In the genomic region with DNA sequence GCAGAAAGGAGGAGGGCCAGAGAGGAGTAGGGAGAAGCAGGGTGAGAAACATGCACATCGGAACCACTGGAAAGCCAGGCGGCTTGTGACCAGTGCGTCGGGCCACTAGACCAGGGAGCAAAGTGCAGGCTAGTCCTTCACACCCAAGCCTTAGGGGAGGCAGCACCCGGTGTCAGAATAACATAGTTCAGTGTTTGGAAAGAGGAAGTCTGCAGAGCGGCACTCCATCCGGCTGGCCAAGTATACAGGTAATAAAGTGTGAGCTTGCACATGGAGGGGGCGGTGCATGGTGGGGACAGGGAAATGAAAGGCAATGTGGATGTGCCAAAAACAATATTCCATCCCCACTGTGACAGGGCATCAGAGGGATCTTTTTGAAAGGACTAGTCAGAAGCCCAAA, we compare ENCODE assay signal across 21 cellular contexts.
DNase-seq lines count a peak whose midpoint lies in the region; ATAC-seq, FAIRE-seq and TF ChIP-seq lines count a peak whose summit lies in the region.
"Had no signal": no experiment of that assay in that cellular context is flagged by ENCODE, and none has a peak within 500 bp of the region (broad histone marks: within the 10 kb centered on the region; RNA-seq: fewer than 3 reads in every experiment).

No MANE protein-coding gene starts in this region.

- no peaks in the 10 kb centered on the region for H3K9me3 Mint-ChIP-seq in CD8-positive, alpha-beta memory T cell
- H3K9me3 Mint-ChIP-seq: activated T-helper 17 cell treated with anti-CD3 and anti-CD28 coated beads, Interleukin-2, amount 50 U/mL, for 72 hours; CD4-positive, alpha-beta T cell had no signal

- ATAC-seq in mucosa of descending colon: peak; percentile 73
- ATAC-seq in HG02588 (IDR thresholded peaks at IDR 0.05; ENCODE audit: unreplicated experiment): no peak
- no peak for ATAC-seq in HG03280 (IDR thresholded peaks at IDR 0.05; ENCODE audit: unreplicated experiment)
- ATAC-seq: activated T-helper 17 cell treated with anti-CD3 and anti-CD28 coated beads, Interleukin-2, amount 50 U/mL, for 72 hours; gastroesophageal sphincter; Panc1; sciatic nerve; SK-N-SH treated with all-trans-retinoic acid at 6 μM for 48 hours had no signal

- TF ChIP-seq CTCF in OCI-LY1 (IDR thresholded peaks at IDR 0.05; ENCODE audit: low read length): no peak
- TF ChIP-seq CTCF in endothelial cell of umbilical vein (IDR thresholded peaks at IDR 0.05; ENCODE audit: extremely low read depth in 1 of 2, insufficient read depth in 1 of 2, low read depth in 1 of 2, low read length in 2 of 2): no peak
- TF ChIP-seq CTCF in mucosa of descending colon (IDR thresholded peaks at IDR 0.05): no peak

- H3K4me1 ChIP-seq in OCI-LY1 (ENCODE audit: insufficient read depth, low read length, severe bottlenecking) (peaks cover 47% of the 10 kb centered on the region), endothelial cell of umbilical vein (ENCODE audit: control insufficient read depth, extremely low read depth, insufficient read depth, low read length) (peaks cover 81% of the 10 kb centered on the region), mucosa of descending colon (ENCODE audit: low read depth) (no peaks in the 10 kb centered on the region)
- no peaks in the 10 kb centered on the region for H3K4me1 ChIP-seq in CD8-positive, alpha-beta memory T cell (ENCODE audit: insufficient read depth, low read length)

- dilution Hi-C loops in endothelial cell of umbilical vein (cut with MboI; ENCODE audit: extremely low pct_ligation_motif_present, low sequenced_read_pairs): no loop called here

- H3K27me3 ChIP-seq in OCI-LY1 (ENCODE audit: insufficient read depth, low read length): no peaks in the 10 kb centered on the region
- H3K27me3 ChIP-seq in endothelial cell of umbilical vein (ENCODE audit: control insufficient read depth in 2 of 2, insufficient read depth in 2 of 2, low read length in 2 of 2): no peaks in the 10 kb centered on the region
- no peaks in the 10 kb centered on the region for H3K27me3 ChIP-seq in CD8-positive, alpha-beta memory T cell (ENCODE audit: insufficient read depth, low read length, poor library complexity, severe bottlenecking)
- H3K27me3 ChIP-seq: adrenal gland, gastroesophageal sphincter had no signal

- no peaks in the 10 kb centered on the region for H3K36me3 Mint-ChIP-seq in CD8-positive, alpha-beta memory T cell

- H3K4me3 ChIP-seq in OCI-LY1 (ENCODE audit: low read depth, low read length, poor library complexity, severe bottlenecking): no peak overlapping the region
- H3K4me3 ChIP-seq in endothelial cell of umbilical vein (replicated peaks in 1 of 3; ENCODE audit: insufficient read depth in 1 of 3, low read depth in 1 of 3, low read length in 3 of 3): no peak overlapping the region
- H3K4me3 ChIP-seq in mucosa of descending colon: no peak overlapping the region
- H3K4me3 ChIP-seq in CD8-positive, alpha-beta memory T cell (ENCODE audit: low read length): no peak overlapping the region
- H3K4me3 ChIP-seq: adrenal gland, gastroesophageal sphincter had no signal

- no peak overlapping the region for H3K27ac ChIP-seq in OCI-LY1 (ENCODE audit: low read depth, low read length, poor library complexity, severe bottlenecking)
- no peak overlapping the region for H3K27ac ChIP-seq in endothelial cell of umbilical vein (ENCODE audit: insufficient read depth, low read depth, low read length)
- no peak overlapping the region for H3K27ac ChIP-seq in CD8-positive, alpha-beta memory T cell (ENCODE audit: low read depth, low read length)
- H3K27ac ChIP-seq: adrenal gland, WERI-Rb-1 had no signal

- peak overlapping the region; percentile 25; the same call in 1 of the 2 replicates for H3K4me2 ChIP-seq in OCI-LY1 (ENCODE audit: low read length)
- H3K4me2 ChIP-seq in endothelial cell of umbilical vein (ENCODE audit: insufficient read depth, low read length): peak overlapping the region; percentile 20

- DNase-seq in GM12891 (ENCODE audit: insufficient read length, low spot score) (no peak), endothelial cell of umbilical vein (ENCODE audit: low read depth, low spot score) (peak; percentile 69), mucosa of descending colon (peak in 2 of 3 donors; percentile 17 to 28)
- no peak for DNase-seq in NK-92 treated with Interleukin-12 subunit alpha and Interleukin-12 subunit beta, amount 100 ng/mL, for 24 hours (lab: John Stamatoyannopoulos, UW)
- no peak for DNase-seq in CD8-positive, alpha-beta memory T cell
- DNase-seq: ACHN; CD4-positive, alpha-beta T cell; DND-41; NCI-H526 treated with DMSO at 0.1 percent for 48 hours; occipital lobe; stimulated activated CD4-positive, alpha-beta T cell treated with anti-CD3 and anti-CD28 coated beads, Interleukin-1b, Interleukin-23, amount 100 ng/mL, for 48 hours; WERI-Rb-1 had no signal

- H2AFZ ChIP-seq in OCI-LY1 (ENCODE audit: low read length) (no peak overlapping the region), endothelial cell of umbilical vein (ENCODE audit: low read depth, low read length) (no peak overlapping the region)

- BruUV-seq in endothelial cell of umbilical vein (replicated peaks; lab: Mats Ljungman, UMichigan): no TSS peak

- H3K27ac Mint-ChIP-seq in CD8-positive, alpha-beta memory T cell: no peak overlapping the region
- H3K27ac Mint-ChIP-seq: activated T-helper 17 cell treated with anti-CD3 and anti-CD28 coated beads, Interleukin-2, amount 50 U/mL, for 72 hours; CD4-positive, alpha-beta T cell had no signal

- FAIRE-seq in GM12891 (lab: Jason Lieb, UNC) (no peak), endothelial cell of umbilical vein (lab: Jason Lieb, UNC) (peak; percentile 63)

- H4K20me1 ChIP-seq in OCI-LY1 (ENCODE audit: insufficient read depth, low read length): no peaks in the 10 kb centered on the region
- no peaks in the 10 kb centered on the region for H4K20me1 ChIP-seq in endothelial cell of umbilical vein (replicated peaks; ENCODE audit: control insufficient read depth, extremely low read depth, insufficient read depth, low read length)

- POLR2A ChIA-PET in endothelial cell of umbilical vein (lab: Charles Lee): interaction anchor here (1.6 kb wide), 1 partner anchor 43 kb away, joined by 5 read pairs; no protein-coding TSS in a partner anchor
- POLR2A ChIA-PET in CD8-positive, alpha-beta memory T cell (lab: Charles Lee): no interaction called here

- CTCF ChIA-PET in endothelial cell of umbilical vein (lab: Charles Lee): interaction anchor here (0.8 to 1.5 kb wide), 2 partner anchors 28 to 29 kb away, joined by 3 to 4 read pairs; no protein-coding TSS in a partner anchor
- CTCF ChIA-PET in CD8-positive, alpha-beta memory T cell (lab: Charles Lee): interaction anchor here (1.1 kb wide), 1 partner anchor 9 kb away, joined by 3 read pairs; no protein-coding TSS in a partner anchor

- intact Hi-C loops in endothelial cell of umbilical vein (cut with micrococcal nuclease): loop anchor here (10.0 kb wide), 1 partner anchor 613 kb away; no protein-coding TSS in a partner anchor
- intact Hi-C loops in mucosa of descending colon (cut with DNase I, micrococcal nuclease): no loop called here

- H3K36me3 ChIP-seq in OCI-LY1 (ENCODE audit: insufficient read depth, low read length) (no peaks in the 10 kb centered on the region), endothelial cell of umbilical vein (ENCODE audit: control insufficient read depth in 2 of 2, extremely low read depth in 1 of 2, insufficient read depth in 2 of 2, low read length in 2 of 2) (no peaks in the 10 kb centered on the region), mucosa of descending colon (ENCODE audit: low read depth) (no peaks in the 10 kb centered on the region)
- no peaks in the 10 kb centered on the region for H3K36me3 ChIP-seq in CD8-positive, alpha-beta memory T cell (ENCODE audit: insufficient read depth, low read length)
- H3K36me3 ChIP-seq: adrenal gland, gastroesophageal sphincter, WERI-Rb-1 had no signal

- H3K9me3 ChIP-seq in OCI-LY1 (ENCODE audit: low read length): no peaks in the 10 kb centered on the region
- H3K9me3 ChIP-seq in endothelial cell of umbilical vein (replicated peaks; ENCODE audit: control insufficient read depth, insufficient read depth, low read length): no peaks in the 10 kb centered on the region
- H3K9me3 ChIP-seq in mucosa of descending colon: no peaks in the 10 kb centered on the region
- no peaks in the 10 kb centered on the region for H3K9me3 ChIP-seq in CD8-positive, alpha-beta memory T cell (ENCODE audit: low read length)
- H3K9me3 ChIP-seq: adrenal gland, gastroesophageal sphincter had no signal

- no peaks in the 10 kb centered on the region for H3F3A ChIP-seq in OCI-LY1 (ENCODE audit: insufficient read depth, low read length)

- H3K9me2 ChIP-seq in OCI-LY1 (ENCODE audit: low read depth, low read length): no peaks in the 10 kb centered on the region

- TF ChIP-seq POLR2A in GM12891 (IDR thresholded peaks at IDR 0.05; ENCODE audit: low read depth, low read length) (no peak), endothelial cell of umbilical vein (IDR thresholded peaks at IDR 0.05; ENCODE audit: low read depth, low read length) (no peak)

- H3K9me1 ChIP-seq in endothelial cell of umbilical vein (replicated peaks; ENCODE audit: control insufficient read depth, extremely low read depth, insufficient read depth, low read length): no peaks in the 10 kb centered on the region

- H3K4me1 Mint-ChIP-seq in CD8-positive, alpha-beta memory T cell: no peaks in the 10 kb centered on the region
- H3K4me1 Mint-ChIP-seq: activated T-helper 17 cell treated with anti-CD3 and anti-CD28 coated beads, Interleukin-2, amount 50 U/mL, for 72 hours had no signal

- H3K9ac ChIP-seq in OCI-LY1 (ENCODE audit: low read length) (no peak overlapping the region), endothelial cell of umbilical vein (replicated peaks; ENCODE audit: extremely low read depth, insufficient read depth, low read length) (no peak overlapping the region)

- H3K27me3 Mint-ChIP-seq in CD8-positive, alpha-beta memory T cell: peaks cover 2 to 7% of the 10 kb centered on the region in 2 donors

- H3K79me2 ChIP-seq in OCI-LY1 (ENCODE audit: insufficient read depth, low read length) (no peaks in the 10 kb centered on the region), endothelial cell of umbilical vein (ENCODE audit: control insufficient read depth, insufficient read depth, low read length) (peaks cover 83% of the 10 kb centered on the region)

- no peak overlapping the region for H3K4me3 Mint-ChIP-seq in CD8-positive, alpha-beta memory T cell
- H3K4me3 Mint-ChIP-seq: activated T-helper 17 cell treated with anti-CD3 and anti-CD28 coated beads, Interleukin-2, amount 50 U/mL, for 72 hours; CD4-positive, alpha-beta T cell had no signal

TF ChIP-seq in GM12891, 5 proteins besides CTCF, POLR2A, EP300 and RAD21:
- peak; percentile 25; the same call in 1 of the 2 replicates for TF ChIP-seq SPI1 (IDR thresholded peaks at IDR 0.05; ENCODE audit: low read depth, low read length)
- no peak for TF ChIP-seq PAX5 (IDR thresholded peaks at IDR 0.05; ENCODE audit: insufficient read depth, low read length, severe bottlenecking)
TF ChIP-seq in GM12891: peak in this region for 1.

TF ChIP-seq in endothelial cell of umbilical vein, 7 proteins besides CTCF, POLR2A, EP300 and RAD21 (continues in another document):
- TF ChIP-seq GATA2 (IDR thresholded peaks at IDR 0.05; ENCODE audit: insufficient read depth, insufficient read length, low read depth, low read length) (no peak), JUN (IDR thresholded peaks at IDR 0.05; ENCODE audit: borderline replicate concordance, insufficient read depth, insufficient read length, low read depth) (no peak)

Comparison
In these comparisons a context has a peak if more than half of its experiments do, and no peak if none do; other contexts are left out.
1. DNase-seq: peak in endothelial cell of umbilical vein (single experiment) and mucosa of descending colon (2 of 3); none in GM12891 (single experiment), NK-92 treated with Interleukin-12 subunit alpha and Interleukin-12 subunit beta, amount 100 ng/mL, for 24 hours (single experiment) and CD8-positive, alpha-beta memory T cell (0 of 5).